1 cellular context compared by ENCODE assay signal in the genomic region with DNA sequence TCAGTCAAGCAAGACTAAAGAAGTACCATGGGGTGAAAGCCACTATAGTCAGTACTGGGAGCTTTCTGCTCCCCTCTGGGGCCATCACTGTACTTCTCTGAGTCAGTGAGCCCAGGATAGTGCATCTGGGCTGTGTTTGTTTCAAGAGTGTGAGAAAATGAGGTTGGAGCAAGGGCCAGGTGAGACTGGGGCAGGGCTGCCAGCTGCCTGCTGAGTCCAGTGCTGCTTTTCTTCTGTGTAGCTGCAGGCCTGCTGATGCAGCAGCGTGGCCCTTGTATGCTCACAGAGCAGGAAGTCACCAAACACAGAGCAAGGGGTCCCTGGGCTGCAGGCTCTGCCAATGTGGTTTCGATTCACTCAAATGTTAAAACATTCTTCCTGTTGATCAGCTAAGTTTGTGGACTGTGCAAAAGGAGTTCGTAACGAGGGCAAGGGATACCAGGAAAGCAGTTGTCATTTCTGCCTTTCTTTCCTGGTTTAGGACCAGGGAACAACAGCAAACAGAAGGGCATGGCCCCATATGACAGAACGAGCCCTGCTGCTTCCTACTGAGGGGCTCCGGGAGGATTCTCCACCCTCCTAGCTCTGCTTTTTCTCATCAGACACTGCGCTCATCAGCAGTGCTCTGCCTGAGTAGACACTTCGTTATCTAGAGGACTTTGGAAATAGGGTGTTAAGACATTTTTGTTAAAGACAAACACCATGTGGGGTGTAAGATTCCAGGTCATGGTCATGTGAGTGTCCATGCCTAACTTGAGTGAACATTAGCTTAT.
A peak's percentile ranks its signal among the peaks of the same experiment; 100 is the strongest.
TF ChIP-seq lines count a peak whose summit lies in the region.

No MANE protein-coding gene starts in this region.

TF ChIP-seq in HepG2, 621 proteins besides CTCF, POLR2A, EP300 and RAD21 (continued from another document):
- TF ChIP-seq FUBP1 (CRISPR knock-in tag; IDR thresholded peaks at IDR 0.05; ENCODE audit: borderline replicate concordance) (no peak), TEAD3 (CRISPR knock-in tag; optimal IDR thresholded peaks at IDR 0.05; ENCODE audit: borderline replicate concordance) (no peak), KDM3A (CRISPR knock-in tag; IDR thresholded peaks at IDR 0.05; ENCODE audit: low read depth) (0 out of 2 replicates have a peak, but pooled peaks have one; percentile 49), ZSCAN20 (CRISPR knock-in tag; IDR thresholded peaks at IDR 0.05; ENCODE audit: borderline replicate concordance) (no peak), ATRX (CRISPR knock-in tag; IDR thresholded peaks at IDR 0.05; ENCODE audit: borderline replicate concordance) (no peak), THAP11 (CRISPR knock-in tag; IDR thresholded peaks at IDR 0.05) (0 out of 2 replicates have a peak, but pooled peaks have one; percentile 3), SALL2 (CRISPR knock-in tag; IDR thresholded peaks at IDR 0.05) (no peak), ZSCAN22 (CRISPR knock-in tag; IDR thresholded peaks at IDR 0.05) (no peak), UBTF (CRISPR knock-in tag; IDR thresholded peaks at IDR 0.05) (no peak), ARID5B (CRISPR knock-in tag; IDR thresholded peaks at IDR 0.05) (no peak; the same call in 1 of the 2 replicates), HNRNPLL (IDR thresholded peaks at IDR 0.05; ENCODE audit: low read depth, low read length, poor library complexity, severe bottlenecking) (no peak), CAMTA2 (CRISPR knock-in tag; IDR thresholded peaks at IDR 0.05; ENCODE audit: borderline replicate concordance) (peak; percentile 55; the same call in 1 of the 2 replicates), ARNTL (CRISPR knock-in tag; IDR thresholded peaks at IDR 0.05) (0 out of 2 replicates have a peak, but pooled peaks have one; percentile 14), ZNF563 (CRISPR knock-in tag; IDR thresholded peaks at IDR 0.05) (no peak), TAF1 (CRISPR knock-in tag; IDR thresholded peaks at IDR 0.05) (peak; percentile 28; the same call in 1 of the 2 replicates), ZNF556 (CRISPR knock-in tag; IDR thresholded peaks at IDR 0.05; ENCODE audit: borderline replicate concordance) (0 out of 2 replicates have a peak, but pooled peaks have one; percentile 27), SALL1 (CRISPR knock-in tag; IDR thresholded peaks at IDR 0.05) (0 out of 2 replicates have a peak, but pooled peaks have one; percentile 26)
- TF ChIP-seq, protein P1, sequence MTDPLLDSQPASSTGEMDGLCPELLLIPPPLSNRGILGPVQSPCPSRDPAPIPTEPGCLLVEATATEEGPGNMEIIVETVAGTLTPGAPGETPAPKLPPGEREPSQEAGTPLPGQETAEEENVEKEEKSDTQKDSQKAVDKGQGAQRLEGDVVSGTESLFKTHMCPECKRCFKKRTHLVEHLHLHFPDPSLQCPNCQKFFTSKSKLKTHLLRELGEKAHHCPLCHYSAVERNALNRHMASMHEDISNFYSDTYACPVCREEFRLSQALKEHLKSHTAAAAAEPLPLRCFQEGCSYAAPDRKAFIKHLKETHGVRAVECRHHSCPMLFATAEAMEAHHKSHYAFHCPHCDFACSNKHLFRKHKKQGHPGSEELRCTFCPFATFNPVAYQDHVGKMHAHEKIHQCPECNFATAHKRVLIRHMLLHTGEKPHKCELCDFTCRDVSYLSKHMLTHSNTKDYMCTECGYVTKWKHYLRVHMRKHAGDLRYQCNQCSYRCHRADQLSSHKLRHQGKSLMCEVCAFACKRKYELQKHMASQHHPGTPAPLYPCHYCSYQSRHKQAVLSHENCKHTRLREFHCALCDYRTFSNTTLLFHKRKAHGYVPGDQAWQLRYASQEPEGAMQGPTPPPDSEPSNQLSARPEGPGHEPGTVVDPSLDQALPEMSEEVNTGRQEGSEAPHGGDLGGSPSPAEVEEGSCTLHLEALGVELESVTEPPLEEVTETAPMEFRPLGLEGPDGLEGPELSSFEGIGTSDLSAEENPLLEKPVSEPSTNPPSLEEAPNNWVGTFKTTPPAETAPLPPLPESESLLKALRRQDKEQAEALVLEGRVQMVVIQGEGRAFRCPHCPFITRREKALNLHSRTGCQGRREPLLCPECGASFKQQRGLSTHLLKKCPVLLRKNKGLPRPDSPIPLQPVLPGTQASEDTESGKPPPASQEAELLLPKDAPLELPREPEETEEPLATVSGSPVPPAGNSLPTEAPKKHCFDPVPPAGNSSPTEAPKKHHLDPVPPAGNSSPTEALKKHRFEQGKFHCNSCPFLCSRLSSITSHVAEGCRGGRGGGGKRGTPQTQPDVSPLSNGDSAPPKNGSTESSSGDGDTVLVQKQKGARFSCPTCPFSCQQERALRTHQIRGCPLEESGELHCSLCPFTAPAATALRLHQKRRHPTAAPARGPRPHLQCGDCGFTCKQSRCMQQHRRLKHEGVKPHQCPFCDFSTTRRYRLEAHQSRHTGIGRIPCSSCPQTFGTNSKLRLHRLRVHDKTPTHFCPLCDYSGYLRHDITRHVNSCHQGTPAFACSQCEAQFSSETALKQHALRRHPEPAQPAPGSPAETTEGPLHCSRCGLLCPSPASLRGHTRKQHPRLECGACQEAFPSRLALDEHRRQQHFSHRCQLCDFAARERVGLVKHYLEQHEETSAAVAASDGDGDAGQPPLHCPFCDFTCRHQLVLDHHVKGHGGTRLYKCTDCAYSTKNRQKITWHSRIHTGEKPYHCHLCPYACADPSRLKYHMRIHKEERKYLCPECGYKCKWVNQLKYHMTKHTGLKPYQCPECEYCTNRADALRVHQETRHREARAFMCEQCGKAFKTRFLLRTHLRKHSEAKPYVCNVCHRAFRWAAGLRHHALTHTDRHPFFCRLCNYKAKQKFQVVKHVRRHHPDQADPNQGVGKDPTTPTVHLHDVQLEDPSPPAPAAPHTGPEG (CRISPR knock-in tag; IDR thresholded peaks at IDR 0.05): 0 out of 2 replicates have a peak, but pooled peaks have one; percentile 28
